ENCODE assay signal across 26 cellular contexts in the genomic region with DNA sequence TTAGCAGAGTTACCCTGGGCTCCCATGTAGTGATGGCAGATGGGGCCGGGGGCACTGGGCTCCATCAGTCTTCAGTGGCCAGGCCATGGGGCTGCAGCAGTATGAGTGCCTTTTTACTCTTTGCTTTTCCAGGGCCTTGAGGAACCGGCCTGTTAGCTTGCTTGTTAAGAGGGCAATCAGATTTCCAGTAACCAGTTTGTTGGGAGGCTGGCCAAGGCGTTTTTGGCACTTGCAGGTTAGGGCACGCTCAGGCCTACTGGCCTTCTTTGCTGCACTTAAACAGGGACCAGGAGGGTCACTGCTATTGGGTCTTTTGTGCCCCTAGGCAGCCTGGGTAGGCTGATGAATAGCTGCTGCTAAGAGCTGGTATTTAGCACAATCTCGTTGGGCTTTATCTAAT.
"Had no signal": no experiment of that assay in that cellular context is flagged by ENCODE, and none has a peak within 500 bp of the region (broad histone marks: within the 10 kb centered on the region; RNA-seq: fewer than 3 reads in every experiment).

No MANE protein-coding gene starts in this region.

- H3K27ac ChIP-seq: neutrophil, pancreas, psoas muscle, right lobe of liver, sigmoid colon, stomach, thoracic aorta, thyroid gland, tibial nerve, upper lobe of left lung, vagina had no signal

- H3K4me1 ChIP-seq: pancreas, psoas muscle, right lobe of liver, sigmoid colon, stomach, thyroid gland, tibial nerve, upper lobe of left lung, vagina had no signal

- H3K27me3 ChIP-seq: neutrophil, pancreas, right lobe of liver, sigmoid colon, stomach, thyroid gland, tibial nerve, upper lobe of left lung, vagina had no signal

- H3K9me3 Mint-ChIP-seq: natural killer cell; nephron progenitor cell; neural crest cell; stimulated activated effector memory CD8-positive, alpha-beta T cell treated with anti-CD3 and anti-CD28 coated beads, Interleukin-12 subunit alpha, Interleukin-12 subunit beta, amount 100 ng/mL, for 72 hours; stimulated activated naive CD8-positive, alpha-beta T cell treated with anti-CD3 and anti-CD28 coated beads, Interleukin-15, Interleukin-2, amounts not matched to agents 100 ng/mL and 50 ng/mL, for 24 hours had no signal

- H3K36me3 ChIP-seq: neutrophil, pancreas, right lobe of liver, sigmoid colon, stomach, thoracic aorta, thyroid gland, tibial nerve, upper lobe of left lung, vagina had no signal

- H3K4me3 Mint-ChIP-seq: natural killer cell; nephron progenitor cell; neural crest cell; stimulated activated effector memory CD8-positive, alpha-beta T cell treated with anti-CD3 and anti-CD28 coated beads, Interleukin-12 subunit alpha, Interleukin-12 subunit beta, amount 100 ng/mL, for 72 hours; stimulated activated naive B cell treated with anti-CD40 and anti-IgM and Interleukin-4, amounts not matched to agents 10 μg/mL and 1 μg/mL and 100 μg/mL, for 72 hours; stimulated activated naive CD8-positive, alpha-beta T cell treated with anti-CD3 and anti-CD28 coated beads, Interleukin-15, Interleukin-2, amounts not matched to agents 100 ng/mL and 50 ng/mL, for 24 hours had no signal

- ATAC-seq: natural killer cell; pancreas; psoas muscle; right cardiac atrium; right lobe of liver; stimulated activated effector memory CD8-positive, alpha-beta T cell treated with anti-CD3 and anti-CD28 coated beads, Interleukin-12 subunit alpha, Interleukin-12 subunit beta, amount 100 ng/mL, for 72 hours; stimulated activated naive B cell treated with anti-CD40 and anti-IgM and Interleukin-4, amounts not matched to agents 10 μg/mL and 1 μg/mL and 100 μg/mL, for 72 hours had no signal

- H3K27ac Mint-ChIP-seq: natural killer cell; nephron progenitor cell; stimulated activated effector memory CD8-positive, alpha-beta T cell treated with anti-CD3 and anti-CD28 coated beads, Interleukin-12 subunit alpha, Interleukin-12 subunit beta, amount 100 ng/mL, for 72 hours; stimulated activated naive B cell treated with anti-CD40 and anti-IgM and Interleukin-4, amounts not matched to agents 10 μg/mL and 1 μg/mL and 100 μg/mL, for 72 hours; stimulated activated naive CD8-positive, alpha-beta T cell treated with anti-CD3 and anti-CD28 coated beads, Interleukin-15, Interleukin-2, amounts not matched to agents 100 ng/mL and 50 ng/mL, for 24 hours had no signal

- H3K4me3 ChIP-seq: pancreas, psoas muscle, right lobe of liver, sigmoid colon, stomach, thoracic aorta, thyroid gland, tibial nerve, upper lobe of left lung, vagina had no signal

- DNase-seq: natural killer cell; nephron progenitor cell; nucleus accumbens; pancreas; psoas muscle; right cardiac atrium; right lobe of liver; sigmoid colon; small intestine; stimulated activated CD4-positive, alpha-beta T cell treated with anti-CD3 and anti-CD28 coated beads, Interleukin-15, amount 100 ng/mL, for 24 hours; stimulated activated CD4-positive, alpha-beta T cell treated with anti-CD3 and anti-CD28 coated beads, Interleukin-2, amount 100 ng/mL, for 24 hours; stimulated activated CD4-positive, alpha-beta T cell treated with anti-CD3 and anti-CD28 coated beads, Interleukin-2, amount 100 ng/mL, for 48 hours; stimulated activated CD4-positive, alpha-beta T cell treated with anti-CD3 and anti-CD28 coated beads, Interleukin-4, amount 100 ng/mL, for 24 hours; stimulated activated naive B cell treated with anti-CD40 and anti-IgM and Interleukin-4, amounts not matched to agents 10 μg/mL and 1 μg/mL and 100 μg/mL, for 72 hours; stimulated activated naive CD4-positive, alpha-beta T cell treated with Interleukin-2 at 50 U/mL for 16 hours; stomach; thyroid gland; trophoblast cell; upper lobe of left lung had no signal

- H3K4me1 Mint-ChIP-seq: nephron progenitor cell; neural crest cell; stimulated activated naive B cell treated with anti-CD40 and anti-IgM and Interleukin-4, amounts not matched to agents 10 μg/mL and 1 μg/mL and 100 μg/mL, for 72 hours had no signal

- H3K36me3 Mint-ChIP-seq: natural killer cell; stimulated activated effector memory CD8-positive, alpha-beta T cell treated with anti-CD3 and anti-CD28 coated beads, Interleukin-12 subunit alpha, Interleukin-12 subunit beta, amount 100 ng/mL, for 72 hours; stimulated activated naive B cell treated with anti-CD40 and anti-IgM and Interleukin-4, amounts not matched to agents 10 μg/mL and 1 μg/mL and 100 μg/mL, for 72 hours had no signal

- H3K9me3 ChIP-seq: neutrophil, pancreas, psoas muscle, right lobe of liver, sigmoid colon, stomach, thoracic aorta, thyroid gland, tibial nerve, upper lobe of left lung, vagina had no signal
